ENCODE assay signal across 8 cellular contexts in genomic region chr10:50605280-50606270, GRCh38. TPM values are rescaled to one million over a fixed set of nuclear protein-coding genes. Genes with fewer than 3 reads are reported as not detected.
DNase-seq lines count a peak whose midpoint lies in the region; ATAC-seq, FAIRE-seq and TF ChIP-seq lines count a peak whose summit lies in the region.

No MANE protein-coding gene starts in this region.

- H3K4me3 Mint-ChIP-seq in natural killer cell: peak overlapping the region; percentile 71

- peak; percentile 92 for FAIRE-seq in GM18507 (lab: Jason Lieb, UNC)

- DNase-seq in AG04449 (ENCODE audit: low read depth, low spot score) (peak; percentile 92), GM18507 (ENCODE audit: extremely low spot score, insufficient read length, low read depth) (no peak), NOMO-1 treated with dmso at 0.1 percent for 144 hours (lab: John Stamatoyannopoulos, UW; ENCODE audit: unreplicated experiment) (peak; percentile 5), natural killer cell (no peak), COR-L47 (lab: John Stamatoyannopoulos, UW) (no peak)
- DNase-seq in stimulated activated CD4-positive, alpha-beta T cell treated with anti-CD3 and anti-CD28 coated beads, Interleukin-4, amount 100 ng/mL, for 4 hours: no peak

- POLR2A ChIA-PET in AG04449 (lab: Yijun Ruan, JAX): interaction anchor here (0.6 to 1.0 kb wide), 7 partner anchors 17 to 288 kb away, joined by 3 to 6 read pairs (median 3); no protein-coding TSS in a partner anchor

- no peaks in the 10 kb centered on the region for H3K36me3 Mint-ChIP-seq in natural killer cell

- no peak overlapping the region for H3K9ac ChIP-seq in duodenal mucosa (ENCODE audit: low read depth in 1 of 2, low read length in 2 of 2)

- CTCF ChIA-PET in AG04449 (lab: Yijun Ruan, JAX): no interaction called here

- H3K27ac ChIP-seq in duodenal mucosa (ENCODE audit: low read depth, low read length): peak overlapping the region; percentile 8

- H3K27me3 Mint-ChIP-seq in natural killer cell (ENCODE audit: low read depth in 2 of 2): no peaks in the 10 kb centered on the region

- no peaks in the 10 kb centered on the region for H3K9me3 ChIP-seq in duodenal mucosa (ENCODE audit: control insufficient read depth in 1 of 2, low read length in 2 of 2)

- ATAC-seq in HG02970 (IDR thresholded peaks at IDR 0.05; ENCODE audit: low FRiP score, unreplicated experiment) (peak; percentile 52), natural killer cell (peak; percentile 54 to 81 (median 57))

- H3K27ac Mint-ChIP-seq in natural killer cell: peak overlapping the region; percentile 77 to 78

- H3K4me1 Mint-ChIP-seq in natural killer cell: peaks cover 70 to 76% of the 10 kb centered on the region in 2 donors

- H3K4me3 ChIP-seq in AG04449 (ENCODE audit: low read depth, low read length) (no peak overlapping the region), duodenal mucosa (ENCODE audit: low read depth in 1 of 2, low read length in 2 of 2) (no peak overlapping the region)

- peaks cover 32 to 45% of the 10 kb centered on the region in 2 donors for H3K4me1 ChIP-seq in duodenal mucosa (ENCODE audit: control insufficient read depth in 1 of 2, insufficient read depth in 2 of 2, low read length in 2 of 2)

- TF ChIP-seq CTCF in AG04449 (IDR thresholded peaks at IDR 0.05; ENCODE audit: insufficient read depth, low read length, missing control alignments) (no peak), natural killer cell (IDR thresholded peaks at IDR 0.05) (no peak)

- H3K9me3 Mint-ChIP-seq in natural killer cell: no peaks in the 10 kb centered on the region

- no peaks in the 10 kb centered on the region for H3K27me3 ChIP-seq in duodenal mucosa (ENCODE audit: control insufficient read depth in 1 of 2, insufficient read depth in 2 of 2, low read length in 2 of 2)

- intact Hi-C loops in natural killer cell (cut with micrococcal nuclease): no loop called here

- no peaks in the 10 kb centered on the region for H3K36me3 ChIP-seq in duodenal mucosa (ENCODE audit: control insufficient read depth in 1 of 2, insufficient read depth in 2 of 2, low read length in 2 of 2)

RNA-seq across cellular contexts. Expression of gene SGMS1, which starts 18.2 kb away (rescaled TPM):
- total RNA-seq in natural killer cell: 10 to 100 TPM; 24.5 to 32.7 (median 30.4) TPM

Comparison
In these comparisons a context has a peak if more than half of its experiments do, and no peak if none do; other contexts are left out.
1. DNase-seq: peak in AG04449 (single experiment) and NOMO-1 treated with dmso at 0.1 percent for 144 hours (single experiment); none in GM18507 (single experiment), natural killer cell (single experiment), stimulated activated CD4-positive, alpha-beta T cell treated with anti-CD3 and anti-CD28 coated beads, Interleukin-4, amount 100 ng/mL, for 4 hours (0 of 2) and COR-L47 (single experiment).